ENCODE assay signal across 1 cellular context in genomic region chr14:105860615-105861580, GRCh38.
A peak's percentile ranks its signal among the peaks of the same experiment; 100 is the strongest.
TF ChIP-seq lines count a peak whose summit lies in the region.

No MANE protein-coding gene starts in this region.

TF ChIP-seq in GM12878, 131 proteins besides CTCF, POLR2A, EP300 and RAD21 (continued from another document and continues in another):
- TF ChIP-seq ZBTB40 (IDR thresholded peaks at IDR 0.05; ENCODE audit: borderline replicate concordance) (no peak), PAX8 (IDR thresholded peaks at IDR 0.05) (no peak), MLLT1 (IDR thresholded peaks at IDR 0.05) (peak; percentile 95), CHD2 (IDR thresholded peaks at IDR 0.05; ENCODE audit: borderline replicate concordance, low read depth, low read length) (no peak), MEF2A (IDR thresholded peaks at IDR 0.05; ENCODE audit: insufficient read depth, low read depth, low read length) (no peak), POLR2AphosphoS5 (IDR thresholded peaks at IDR 0.05; ENCODE audit: low read length) (peak; percentile 56), CHD1 (IDR thresholded peaks at IDR 0.05; ENCODE audit: low read depth, low read length) (no peak; the same call in 1 of the 2 replicates), JUND (IDR thresholded peaks at IDR 0.05; ENCODE audit: low read depth, low read length) (no peak), EGR1 (IDR thresholded peaks at IDR 0.05; ENCODE audit: borderline replicate concordance in 1 of 2, low read depth in 2 of 2, low read length in 2 of 2) (0 out of 3 replicates have a peak, but pooled peaks of 1 of the 2 experiments have one; percentile 15), ZBTB4 (CRISPR knock-in tag; IDR thresholded peaks at IDR 0.05) (no peak), ZBTB11 (CRISPR knock-in tag; IDR thresholded peaks at IDR 0.05) (no peak; the same call in 1 of the 2 replicates), TCF3 (IDR thresholded peaks at IDR 0.05; ENCODE audit: borderline replicate concordance, insufficient read depth, low read depth, low read length) (0 out of 2 replicates have a peak, but pooled peaks have one; percentile 14), IRF4 (IDR thresholded peaks at IDR 0.05; ENCODE audit: low read depth, low read length) (no peak), EED (IDR thresholded peaks at IDR 0.05; ENCODE audit: low read depth) (no peak), RELA (IDR thresholded peaks at IDR 0.05; ENCODE audit: borderline replicate concordance, partially characterized antibody) (no peak), PBX3 (IDR thresholded peaks at IDR 0.05; ENCODE audit: insufficient replicate concordance, low read depth, low read length) (no peak), CREM (IDR thresholded peaks at IDR 0.05; ENCODE audit: low read depth) (0 out of 2 replicates have a peak, but pooled peaks have one; percentile 15), SIN3A (IDR thresholded peaks at IDR 0.05; ENCODE audit: low read depth, low read length) (peak; percentile 12; the same call in 1 of the 2 replicates), ZNF24 (IDR thresholded peaks at IDR 0.05) (no peak), BCL3 (IDR thresholded peaks at IDR 0.05; ENCODE audit: borderline replicate concordance, insufficient read depth, low read depth, low read length, poor library complexity, severe bottlenecking) (peak; percentile 9), ZBED1 (IDR thresholded peaks at IDR 0.05; ENCODE audit: borderline replicate concordance) (peak; percentile 52), MAX (IDR thresholded peaks at IDR 0.05; ENCODE audit: low read depth, low read length) (no peak), SREBF2 (IDR thresholded peaks at IDR 0.05; ENCODE audit: low read length) (no peak), BACH1 (IDR thresholded peaks at IDR 0.05; ENCODE audit: borderline replicate concordance) (0 out of 2 replicates have a peak, but pooled peaks have one; percentile 28), TAF1 (IDR thresholded peaks at IDR 0.05; ENCODE audit: borderline replicate concordance, low read depth, low read length) (0 out of 2 replicates have a peak, but pooled peaks have one; percentile 50), SP1 (IDR thresholded peaks at IDR 0.05; ENCODE audit: low read depth, low read length) (no peak), HDAC6 (IDR thresholded peaks at IDR 0.05; ENCODE audit: unreplicated experiment) (peak; percentile 72), NKRF (conservative IDR thresholded peaks at IDR 0.05) (0 out of 2 replicates have a peak, but pooled peaks have one; percentile 20), RAD51 (IDR thresholded peaks at IDR 0.05) (no peak), TARDBP (IDR thresholded peaks at IDR 0.05; ENCODE audit: borderline replicate concordance) (no peak), ATF7 (IDR thresholded peaks at IDR 0.05; ENCODE audit: low read depth) (no peak), USF2 (IDR thresholded peaks at IDR 0.05; ENCODE audit: borderline replicate concordance, low read depth, low read length) (no peak), BMI1 (IDR thresholded peaks at IDR 0.05; ENCODE audit: borderline replicate concordance) (no peak), NBN (IDR thresholded peaks at IDR 0.05) (no peak), YY1 (IDR thresholded peaks at IDR 0.05; ENCODE audit: low read depth, low read length) (0 out of 2 replicates have a peak, but pooled peaks have one; percentile 10), SMAD1 (IDR thresholded peaks at IDR 0.05; ENCODE audit: low read depth, partially characterized antibody) (peak; percentile 9), HDGF (IDR thresholded peaks at IDR 0.05) (0 out of 2 replicates have a peak, but pooled peaks have one; percentile 10)
